In the genomic region with DNA sequence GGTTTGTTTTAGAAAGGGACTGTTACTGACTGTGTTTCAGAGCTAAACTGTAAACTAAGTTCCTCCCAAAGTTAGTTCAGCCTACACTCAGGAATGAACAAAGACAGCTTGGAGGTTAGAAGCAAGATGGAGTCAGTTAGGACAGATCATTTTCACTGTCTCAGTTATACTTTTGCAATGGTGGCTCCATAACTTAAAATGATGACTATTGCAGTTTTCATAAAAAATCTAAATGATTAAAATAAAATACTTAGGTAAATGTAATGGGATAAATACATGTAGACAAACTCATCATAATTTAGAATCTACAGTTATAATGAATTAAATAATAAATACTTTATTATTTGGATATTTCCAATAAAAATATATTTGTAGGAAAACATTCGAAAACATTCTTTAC, we compare ENCODE assay signal across 21 cellular contexts.
DNase-seq lines count a peak whose midpoint lies in the region; ATAC-seq, FAIRE-seq and TF ChIP-seq lines count a peak whose summit lies in the region.
"Had no signal": no experiment of that assay in that cellular context is flagged by ENCODE, and none has a peak within 500 bp of the region (broad histone marks: within the 10 kb centered on the region; RNA-seq: fewer than 3 reads in every experiment).

No MANE protein-coding gene starts in this region.

- FAIRE-seq in HepG2 (lab: Jason Lieb, UNC), result no peak
- no peak for FAIRE-seq in K562 (lab: Jason Lieb, UNC)
- peak; percentile 96 for FAIRE-seq in frontal cortex (lab: Jason Lieb, UNC)
- FAIRE-seq in small intestine (lab: Jason Lieb, UNC), result peak; percentile 47
- FAIRE-seq in RCC 7860 (lab: Jason Lieb, UNC), result no peak
- FAIRE-seq: GM12892, GM19239, H1 had no signal

- no peaks in the 10 kb centered on the region for H3K27me3 ChIP-seq in HepG2 (ENCODE audit: control insufficient read depth in 1 of 2, insufficient read depth in 2 of 2, low read length in 2 of 2)
- no peaks in the 10 kb centered on the region for H3K27me3 ChIP-seq in right lobe of liver
- H3K27me3 ChIP-seq in K562 (ENCODE audit: control insufficient read depth in 2 of 2, insufficient read depth in 2 of 2, low read length in 2 of 2), result no peaks in the 10 kb centered on the region
- no peaks in the 10 kb centered on the region for H3K27me3 ChIP-seq in small intestine (ENCODE audit: control insufficient read depth in 2 of 2, insufficient read depth in 2 of 2, low read length in 2 of 2)
- H3K27me3 ChIP-seq in heart left ventricle, result no peaks in the 10 kb centered on the region

- WGBS in HepG2 (ENCODE audit: low lambda C conversion rate), result 4% methylated on average over 1 of the region's 1 CpG
- 57% methylated on average over 1 of the region's 1 CpG for WGBS in right lobe of liver (ENCODE audit: insufficient coverage, low coverage, low lambda C conversion rate, missing lambda C conversion rate)
- 0% methylated on average over 1 of the region's 1 CpG for WGBS in K562 (ENCODE audit: insufficient coverage, low coverage, missing lambda C conversion rate)
- 89 to 96% (median 92%) methylated on average over 1 of the region's 1 CpG for WGBS in small intestine, 3 donors
- 90 to 98% (median 95%) methylated on average over 1 of the region's 1 CpG for WGBS in heart left ventricle, 4 donors

- H3K4me1 ChIP-seq in HepG2 (ENCODE audit: insufficient read depth, low read length), result peaks cover 15% of the 10 kb centered on the region
- no peaks in the 10 kb centered on the region for H3K4me1 ChIP-seq in right lobe of liver
- H3K4me1 ChIP-seq in K562 (replicated peaks in 1 of 2; ENCODE audit: control insufficient read depth in 2 of 2, insufficient read depth in 2 of 2, low read length in 2 of 2), result no peaks in the 10 kb centered on the region
- H3K4me1 ChIP-seq in small intestine (ENCODE audit: control insufficient read depth in 2 of 2, insufficient read depth in 1 of 2, low read depth in 1 of 2, low read length in 1 of 2), result no peaks in the 10 kb centered on the region
- H3K4me1 ChIP-seq in heart left ventricle, result no peaks in the 10 kb centered on the region

- no TSS peak for BruUV-seq in HepG2 (replicated peaks; lab: Mats Ljungman, UMichigan)
- no TSS peak for BruUV-seq in K562 (replicated peaks; lab: Mats Ljungman, UMichigan)

- TF ChIP-seq EP300 in HepG2 (IDR thresholded peaks at IDR 0.05; ENCODE audit: low read depth in 2 of 2, low read length in 2 of 2) (no peak), HepG2 (CRISPR knock-in tag; IDR thresholded peaks at IDR 0.05; ENCODE audit: borderline replicate concordance) (no peak), K562 (IDR thresholded peaks at IDR 0.05; ENCODE audit: low read length) (no peak)

- intact Hi-C loops in HepG2 (cut with micrococcal nuclease; ENCODE audit: unreplicated experiment), result no loop called here
- intact Hi-C loops in right lobe of liver (cut with DNase I), result no loop called here
- intact Hi-C loops in K562 (cut with micrococcal nuclease), result no loop called here
- intact Hi-C loops in heart left ventricle (cut with DNase I), result no loop called here

- H3K4me2 ChIP-seq in HepG2 (ENCODE audit: low read depth, low read length) (no peak overlapping the region), K562 (ENCODE audit: insufficient read depth, low read length) (no peak overlapping the region)

- DNase-seq in HepG2 (ENCODE audit: low spot score) (no peak), right lobe of liver (no peak), K562 (ENCODE audit: extremely low read depth in 1 of 4, low spot score in 3 of 4) (no peak), frontal cortex (ENCODE audit: low spot score in 2 of 2) (no peak), small intestine (no peak), RCC 7860 (ENCODE audit: low spot score) (no peak), heart left ventricle (no peak)
- DNase-seq: C1 segment of cervical spinal cord; Calu3; CD4-positive, alpha-beta memory T cell; COR-L47; DMS53; DMS79 treated with DMSO at 0.1 percent for 48 hours; GM23248; H7 had no signal

- in situ Hi-C loops in HepG2 (cut with HindIII; ENCODE audit: extremely low pct_ligation_motif_present, low pct_unique_long_range_greater_than_20kb) (no loop called here), K562 (cut with MboI) (no loop called here)

- no peaks in the 10 kb centered on the region for H3K9me1 ChIP-seq in K562 (ENCODE audit: control insufficient read depth, insufficient read depth, low read length)

- POLR2A ChIA-PET in HepG2 (lab: Yijun Ruan, JAX), result no interaction called here
- POLR2A ChIA-PET in K562 (lab: Yijun Ruan, JAX), result no interaction called here

- H3K4me3 ChIP-seq in HepG2 (replicated peaks in 1 of 3; ENCODE audit: insufficient read depth in 1 of 3, low read depth in 2 of 3, low read length in 3 of 3) (no peak overlapping the region), right lobe of liver (no peak overlapping the region), K562 (no peak overlapping the region), small intestine (ENCODE audit: low read depth in 1 of 2, low read length in 2 of 2) (no peak overlapping the region), heart left ventricle (no peak overlapping the region)
- H3K4me3 ChIP-seq: GM23248 had no signal

- TF ChIP-seq CTCF in HepG2 (CRISPR knock-in tag; IDR thresholded peaks at IDR 0.05), result no peak
- TF ChIP-seq CTCF in right lobe of liver (IDR thresholded peaks at IDR 0.05), result no peak
- no peak for TF ChIP-seq CTCF in K562 (IDR thresholded peaks at IDR 0.05 in 2 of 3, conservative IDR thresholded peaks at IDR 0.05 in 1 of 3; ENCODE audit: insufficient read depth in 2 of 3, low read depth in 1 of 3, low read length in 3 of 3)
- TF ChIP-seq CTCF in heart left ventricle (IDR thresholded peaks at IDR 0.05), result no peak

- H3K9ac ChIP-seq in HepG2 (ENCODE audit: insufficient read depth, low read depth, low read length) (no peak overlapping the region), K562 (ENCODE audit: insufficient read depth in 1 of 2, low read depth in 2 of 2, low read length in 2 of 2) (no peak overlapping the region)
- H3K9ac ChIP-seq: GM23248 had no signal

- no peak overlapping the region for H2AFZ ChIP-seq in HepG2 (ENCODE audit: low read length)
- no peak overlapping the region for H2AFZ ChIP-seq in K562 (ENCODE audit: low read depth, low read length)
- H2AFZ ChIP-seq: GM23248 had no signal

- H3K27ac ChIP-seq in HepG2 (ENCODE audit: extremely low read length, insufficient read depth, low read length) (no peak overlapping the region), right lobe of liver (no peak overlapping the region), K562 (ENCODE audit: extremely low read depth, low read depth, low read length) (no peak overlapping the region), small intestine (ENCODE audit: low read depth in 1 of 2, low read length in 1 of 2) (no peak overlapping the region), heart left ventricle (no peak overlapping the region)
- H3K27ac ChIP-seq: 22Rv1, GM23248 had no signal

- ATAC-seq in HepG2 (no peak), right lobe of liver (no peak), K562 (no peak), heart left ventricle (no peak), HG03378 (IDR thresholded peaks at IDR 0.05; ENCODE audit: unreplicated experiment) (no peak)
- ATAC-seq: HCT116 had no signal

- no peaks in the 10 kb centered on the region for H3K9me3 ChIP-seq in HepG2 (ENCODE audit: low read length)
- H3K9me3 ChIP-seq in right lobe of liver, result no peaks in the 10 kb centered on the region
- H3K9me3 ChIP-seq in K562 (replicated peaks; ENCODE audit: control insufficient read depth, insufficient read depth, low read depth, low read length), result no peaks in the 10 kb centered on the region
- no peaks in the 10 kb centered on the region for H3K9me3 ChIP-seq in small intestine (ENCODE audit: control insufficient read depth, low read depth)
- no peaks in the 10 kb centered on the region for H3K9me3 ChIP-seq in heart left ventricle

- H4K20me1 ChIP-seq in HepG2 (ENCODE audit: insufficient read depth, low read length) (no peaks in the 10 kb centered on the region), K562 (replicated peaks; ENCODE audit: control insufficient read depth, insufficient read depth, low read length) (no peaks in the 10 kb centered on the region)

- no peaks in the 10 kb centered on the region for H3K79me2 ChIP-seq in HepG2 (ENCODE audit: insufficient read depth, low read length)
- H3K79me2 ChIP-seq in K562 (ENCODE audit: control insufficient read depth, insufficient read depth, low read length), result no peaks in the 10 kb centered on the region

- no peaks in the 10 kb centered on the region for H3K36me3 ChIP-seq in HepG2 (replicated peaks in 1 of 2; ENCODE audit: control insufficient read depth in 1 of 2, insufficient read depth in 2 of 2, low read length in 2 of 2)
- no peaks in the 10 kb centered on the region for H3K36me3 ChIP-seq in right lobe of liver
- H3K36me3 ChIP-seq in K562 (ENCODE audit: control insufficient read depth, insufficient read depth, low read length), result no peaks in the 10 kb centered on the region
- H3K36me3 ChIP-seq in small intestine (ENCODE audit: control insufficient read depth in 2 of 2, insufficient read depth in 2 of 2, low read length in 2 of 2), result no peaks in the 10 kb centered on the region
- H3K36me3 ChIP-seq in heart left ventricle, result no peaks in the 10 kb centered on the region

- TF ChIP-seq POLR2A in HepG2 (IDR thresholded peaks at IDR 0.05; ENCODE audit: insufficient read depth in 1 of 2, low read depth in 2 of 2, low read length in 2 of 2) (no peak), right lobe of liver (IDR thresholded peaks at IDR 0.05) (no peak), K562 (conservative IDR thresholded peaks at IDR 0.05) (no peak), heart left ventricle (IDR thresholded peaks at IDR 0.05) (no peak)

- TF ChIP-seq RAD21 in HepG2 (CRISPR knock-in tag; IDR thresholded peaks at IDR 0.05) (no peak), K562 (CRISPR knock-in tag; conservative IDR thresholded peaks at IDR 0.05 in 1 of 2, IDR thresholded peaks at IDR 0.05 in 1 of 2) (no peak)

- CTCF ChIA-PET in HepG2 (lab: Yijun Ruan, JAX; ENCODE audit: low intra/inter-chr PET ratio, low total read pairs), result no interaction called here
- CTCF ChIA-PET in K562 (lab: Yijun Ruan, JAX; ENCODE audit: low intra/inter-chr PET ratio), result no interaction called here

TF ChIP-seq in HepG2, 621 proteins besides CTCF, POLR2A, EP300 and RAD21 (continues in another document):
- TF ChIP-seq EED (CRISPR knock-in tag; IDR thresholded peaks at IDR 0.05) (no peak), ZNF775 (CRISPR knock-in tag; IDR thresholded peaks at IDR 0.05; ENCODE audit: borderline replicate concordance) (no peak), ZBTB42 (CRISPR knock-in tag; IDR thresholded peaks at IDR 0.05) (no peak), MAFK (conservative IDR thresholded peaks at IDR 0.05 in 1 of 2, IDR thresholded peaks at IDR 0.05 in 1 of 2; ENCODE audit: low read length in 2 of 2) (peak; percentile 44 to 84; a peak in 2 of 4 replicates), AGO2 (optimal IDR thresholded peaks at IDR 0.05; ENCODE audit: low read depth, low read length) (no peak)

TF ChIP-seq in K562, 482 proteins besides CTCF, POLR2A, EP300 and RAD21:
- TF ChIP-seq TAF9B (IDR thresholded peaks at IDR 0.05; ENCODE audit: partially characterized antibody), result no peak
- peak; percentile 40; the same call in 1 of the 2 replicates for TF ChIP-seq MAFK (IDR thresholded peaks at IDR 0.05; ENCODE audit: low read length)
- TF ChIP-seq MAFF (IDR thresholded peaks at IDR 0.05; ENCODE audit: low read length), result peak; percentile 22; the same call in 1 of the 2 replicates
- peak; percentile 56; the same call in 1 of the 2 replicates for TF ChIP-seq ZNF316 (IDR thresholded peaks at IDR 0.05)
